ENCODE assay signal across 2 cellular contexts in genomic region chr17:38907930-38908675, GRCh38.
TF ChIP-seq lines count a peak whose summit lies in the region.

No MANE protein-coding gene starts in this region.

TF ChIP-seq in IMR-90, 13 proteins besides CTCF, POLR2A, EP300 and RAD21:
- TF ChIP-seq CHD1 (IDR thresholded peaks at IDR 0.05; ENCODE audit: low read depth, low read length) = no peak

TF ChIP-seq in GM12878, 131 proteins besides CTCF, POLR2A, EP300 and RAD21:
- no peak for TF ChIP-seq IKZF1 (conservative IDR thresholded peaks at IDR 0.05)
- TF ChIP-seq RBBP5 (conservative IDR thresholded peaks at IDR 0.05) = no peak
- no peak for TF ChIP-seq CHD4 (IDR thresholded peaks at IDR 0.05)
- TF ChIP-seq SUZ12 (IDR thresholded peaks at IDR 0.05; ENCODE audit: unreplicated experiment) = no peak
- no peak for TF ChIP-seq IKZF2 (IDR thresholded peaks at IDR 0.05)
- no peak for TF ChIP-seq ZSCAN29 (IDR thresholded peaks at IDR 0.05)
- TF ChIP-seq BCL11A (IDR thresholded peaks at IDR 0.05; ENCODE audit: low read depth, low read length) = no peak
- TF ChIP-seq MYB (IDR thresholded peaks at IDR 0.05; ENCODE audit: borderline replicate concordance, low read depth, low read length) = no peak
- no peak for TF ChIP-seq POLR2AphosphoS2 (IDR thresholded peaks at IDR 0.05; ENCODE audit: low read depth, low read length)
- no peak for TF ChIP-seq NBN (IDR thresholded peaks at IDR 0.05)
- no peak for TF ChIP-seq SIN3A (IDR thresholded peaks at IDR 0.05; ENCODE audit: low read depth, low read length)
- TF ChIP-seq PAX5 (IDR thresholded peaks at IDR 0.05; ENCODE audit: borderline replicate concordance, low read depth, low read length) = no peak
- TF ChIP-seq CEBPB (IDR thresholded peaks at IDR 0.05; ENCODE audit: borderline replicate concordance in 1 of 2, low read depth in 2 of 2, low read length in 2 of 2) = no peak
- TF ChIP-seq E4F1 (IDR thresholded peaks at IDR 0.05; ENCODE audit: borderline replicate concordance, partially characterized antibody) = no peak
- no peak for TF ChIP-seq TBL1XR1 (IDR thresholded peaks at IDR 0.05; ENCODE audit: low read depth, low read length)
- TF ChIP-seq ATF2 (IDR thresholded peaks at IDR 0.05; ENCODE audit: low read length) = no peak
- TF ChIP-seq BCLAF1 (IDR thresholded peaks at IDR 0.05) = no peak
- no peak for TF ChIP-seq CBFB (IDR thresholded peaks at IDR 0.05; ENCODE audit: low read depth)
- no peak for TF ChIP-seq BCL3 (IDR thresholded peaks at IDR 0.05; ENCODE audit: borderline replicate concordance, insufficient read depth, low read depth, low read length, poor library complexity, severe bottlenecking)
- TF ChIP-seq BHLHE40 (IDR thresholded peaks at IDR 0.05; ENCODE audit: borderline replicate concordance in 1 of 2, low read depth in 2 of 2, low read length in 1 of 2) = no peak
